8 cellular contexts compared by ENCODE assay signal in genomic region chr13:32031815-32032345, GRCh38. TPM values are rescaled to one million over a fixed set of nuclear protein-coding genes. Genes with fewer than 3 reads are reported as not detected.
DNase-seq lines count a peak whose midpoint lies in the region.

No MANE protein-coding gene starts in this region.

- peaks cover 54% of the 10 kb centered on the region for H3K4me1 Mint-ChIP-seq in T-helper 1 cell treated with Interleukin-12 subunit alpha and Interleukin-12 subunit beta and Interleukin-4 antibody, amounts not matched to agents 30 μg/mL and 1 μg/mL, for 36 hours (ENCODE audit: low read depth)
- peaks cover 59% of the 10 kb centered on the region for H3K4me1 Mint-ChIP-seq in activated T-helper 1 cell treated with anti-CD3 and anti-CD28 coated beads, Interleukin-12 subunit alpha, Interleukin-12 subunit beta, Interleukin-2, Interleukin-4 antibody, amounts not matched to agents 30 ng/mL and 10 ng/mL and 1 ng/mL, durations not matched to agents 14 hours and 24 hours and 36 hours (ENCODE audit: low read depth)

- intact Hi-C loops in activated T-helper 1 cell treated with anti-CD3 and anti-CD28 coated beads, Interleukin-12 subunit alpha, Interleukin-12 subunit beta, Interleukin-2, Interleukin-4 antibody, amounts not matched to agents 30 ng/mL and 10 ng/mL and 1 ng/mL, durations not matched to agents 14 hours and 24 hours and 36 hours (cut with micrococcal nuclease), result loop anchor here (1.0 to 10.0 kb wide), 7 partner anchors 15 to 1793 kb away; partner anchors contain the start of genes BRCA2, N4BP2L1, PDS5B and ZAR1L

- H3K27me3 Mint-ChIP-seq in T-helper 1 cell treated with Interleukin-12 subunit alpha and Interleukin-12 subunit beta and Interleukin-4 antibody, amounts not matched to agents 30 μg/mL and 1 μg/mL, for 36 hours (ENCODE audit: low read depth), result peaks cover 10% of the 10 kb centered on the region
- peaks cover 6% of the 10 kb centered on the region for H3K27me3 Mint-ChIP-seq in activated T-helper 1 cell treated with anti-CD3 and anti-CD28 coated beads, Interleukin-12 subunit alpha, Interleukin-12 subunit beta, Interleukin-2, Interleukin-4 antibody, amounts not matched to agents 30 ng/mL and 10 ng/mL and 1 ng/mL, durations not matched to agents 14 hours and 24 hours and 36 hours (ENCODE audit: insufficient read depth)

- H3K9me3 Mint-ChIP-seq in T-helper 1 cell treated with Interleukin-12 subunit alpha and Interleukin-12 subunit beta and Interleukin-4 antibody, amounts not matched to agents 30 μg/mL and 1 μg/mL, for 36 hours, result no peaks in the 10 kb centered on the region
- no peaks in the 10 kb centered on the region for H3K9me3 Mint-ChIP-seq in activated T-helper 1 cell treated with anti-CD3 and anti-CD28 coated beads, Interleukin-12 subunit alpha, Interleukin-12 subunit beta, Interleukin-2, Interleukin-4 antibody, amounts not matched to agents 30 ng/mL and 10 ng/mL and 1 ng/mL, durations not matched to agents 14 hours and 24 hours and 36 hours

- no peak for DNase-seq in T-helper 1 cell
- no peak for DNase-seq in activated T-helper 1 cell treated with anti-CD3 and anti-CD28 coated beads, Interleukin-12 subunit alpha, Interleukin-12 subunit beta, Interleukin-2, Interleukin-4 antibody, amounts not matched to agents 30 ng/mL and 10 ng/mL and 1 ng/mL, durations not matched to agents 14 hours and 24 hours and 36 hours (ENCODE audit: low spot score)
- DNase-seq in iris pigment epithelial cell (ENCODE audit: low read depth), result peak; percentile 32
- no peak for DNase-seq in substantia nigra (lab: John Stamatoyannopoulos, UW)
- DNase-seq in GOT3 (lab: John Stamatoyannopoulos, UW), result no peak
- no peak for DNase-seq in dermis blood vessel endothelial cell
- no peak for DNase-seq in Kasumi-1 (lab: John Stamatoyannopoulos, UW)

- H3K27ac Mint-ChIP-seq in T-helper 1 cell treated with Interleukin-12 subunit alpha and Interleukin-12 subunit beta and Interleukin-4 antibody, amounts not matched to agents 30 μg/mL and 1 μg/mL, for 36 hours, result peak overlapping the region; percentile 78
- H3K27ac Mint-ChIP-seq in activated T-helper 1 cell treated with anti-CD3 and anti-CD28 coated beads, Interleukin-12 subunit alpha, Interleukin-12 subunit beta, Interleukin-2, Interleukin-4 antibody, amounts not matched to agents 30 ng/mL and 10 ng/mL and 1 ng/mL, durations not matched to agents 14 hours and 24 hours and 36 hours, result peak overlapping the region; percentile 82

- H3K4me3 Mint-ChIP-seq in T-helper 1 cell treated with Interleukin-12 subunit alpha and Interleukin-12 subunit beta and Interleukin-4 antibody, amounts not matched to agents 30 μg/mL and 1 μg/mL, for 36 hours, result peak overlapping the region; percentile 88
- peak overlapping the region; percentile 94 for H3K4me3 Mint-ChIP-seq in activated T-helper 1 cell treated with anti-CD3 and anti-CD28 coated beads, Interleukin-12 subunit alpha, Interleukin-12 subunit beta, Interleukin-2, Interleukin-4 antibody, amounts not matched to agents 30 ng/mL and 10 ng/mL and 1 ng/mL, durations not matched to agents 14 hours and 24 hours and 36 hours

- peaks cover 1% of the 10 kb centered on the region for H3K36me3 Mint-ChIP-seq in T-helper 1 cell treated with Interleukin-12 subunit alpha and Interleukin-12 subunit beta and Interleukin-4 antibody, amounts not matched to agents 30 μg/mL and 1 μg/mL, for 36 hours (ENCODE audit: low read depth)
- H3K36me3 Mint-ChIP-seq in activated T-helper 1 cell treated with anti-CD3 and anti-CD28 coated beads, Interleukin-12 subunit alpha, Interleukin-12 subunit beta, Interleukin-2, Interleukin-4 antibody, amounts not matched to agents 30 ng/mL and 10 ng/mL and 1 ng/mL, durations not matched to agents 14 hours and 24 hours and 36 hours (ENCODE audit: low read depth), result no peaks in the 10 kb centered on the region

- peak overlapping the region; percentile 61 for H3K27ac ChIP-seq in substantia nigra (ENCODE audit: low read depth, low read length, poor library complexity, severe bottlenecking)

RNA-seq across cellular contexts. Expression of gene FRY, which starts 0.3 kb away (rescaled TPM):
- total RNA-seq in activated T-helper 1 cell treated with anti-CD3 and anti-CD28 coated beads, Interleukin-12 subunit alpha, Interleukin-12 subunit beta, Interleukin-2, Interleukin-4 antibody, amounts not matched to agents 30 ng/mL and 10 ng/mL and 1 ng/mL, durations not matched to agents 14 hours and 24 hours and 36 hours, result 2.4 and 3.2 TPM in 2 replicates
- 127 TPM in 2 replicates for total RNA-seq in dermis blood vessel endothelial cell

Comparison
In these comparisons a context has a peak if more than half of its experiments do, and no peak if none do; other contexts are left out.
1. RNA of gene FRY, which starts 0.3 kb away (total RNA-seq): 127 TPM in dermis blood vessel endothelial cell; 2.4 to 3.2 TPM in activated T-helper 1 cell treated with anti-CD3 and anti-CD28 coated beads, Interleukin-12 subunit alpha, Interleukin-12 subunit beta, Interleukin-2, Interleukin-4 antibody, amounts not matched to agents 30 ng/mL and 10 ng/mL and 1 ng/mL, durations not matched to agents 14 hours and 24 hours and 36 hours; every median in the first group is over 10 times any median in the second.